In the genomic region with DNA sequence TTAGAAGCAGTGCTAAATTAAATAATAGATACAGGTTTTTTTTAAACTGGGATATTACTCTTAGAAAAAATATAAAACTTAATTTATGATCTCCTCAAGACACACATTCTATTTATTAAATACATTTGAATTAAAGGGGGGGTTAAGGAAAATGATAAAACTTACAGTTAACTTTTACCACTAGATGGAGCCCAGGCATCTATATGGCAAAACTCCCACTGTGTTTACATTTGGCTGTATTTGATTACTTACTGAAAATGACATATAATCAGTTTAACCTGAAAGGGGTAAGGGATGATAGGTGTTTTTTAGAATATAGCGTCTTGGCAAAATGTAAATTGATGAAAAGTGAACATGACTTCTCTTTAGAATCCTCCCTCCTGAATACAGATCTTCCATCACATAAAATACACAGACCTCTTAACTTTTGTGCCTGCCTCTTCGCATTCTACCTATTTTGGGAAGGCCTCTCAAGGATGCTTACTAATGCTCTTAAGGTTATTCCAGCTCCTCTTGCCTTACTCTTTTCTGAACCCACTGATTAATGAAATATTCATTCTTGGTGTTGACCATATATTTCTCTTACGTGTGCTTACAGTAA, we compare ENCODE assay signal across 9 cellular contexts.
DNase-seq lines count a peak whose midpoint lies in the region; ATAC-seq and TF ChIP-seq lines count a peak whose summit lies in the region.
"Had no signal": no experiment of that assay in that cellular context is flagged by ENCODE, and none has a peak within 500 bp of the region (broad histone marks: within the 10 kb centered on the region; RNA-seq: fewer than 3 reads in every experiment).

No MANE protein-coding gene starts in this region.

- no peaks in the 10 kb centered on the region for H3K36me3 Mint-ChIP-seq in activated naive CD4-positive, alpha-beta T cell treated with anti-CD3 and anti-CD28 coated beads, Interleukin-2, amount 10 ng/mL, durations not matched to agents 7 days and 5 days
- H3K36me3 Mint-ChIP-seq: memory B cell had no signal

- H3K4me3 Mint-ChIP-seq in activated naive CD4-positive, alpha-beta T cell treated with anti-CD3 and anti-CD28 coated beads, Interleukin-2, amount 10 ng/mL, durations not matched to agents 7 days and 5 days: no peak overlapping the region
- H3K4me3 Mint-ChIP-seq: memory B cell had no signal

- ATAC-seq in SK-N-SH treated with all-trans-retinoic acid at 6 μM for 48 hours: peak; percentile 69; the same call in 2 of the 3 replicates
- no peak for ATAC-seq in HG03442 (IDR thresholded peaks at IDR 0.05; ENCODE audit: unreplicated experiment)

- no peaks in the 10 kb centered on the region for H3K4me1 Mint-ChIP-seq in activated naive CD4-positive, alpha-beta T cell treated with anti-CD3 and anti-CD28 coated beads, Interleukin-2, amount 10 ng/mL, durations not matched to agents 7 days and 5 days
- H3K4me1 Mint-ChIP-seq: memory B cell had no signal

- no peak overlapping the region for H3K4me3 ChIP-seq in Jurkat, Clone E6-1 (ENCODE audit: low read length)

- H3K27ac Mint-ChIP-seq in activated naive CD4-positive, alpha-beta T cell treated with anti-CD3 and anti-CD28 coated beads, Interleukin-2, amount 10 ng/mL, durations not matched to agents 7 days and 5 days: no peak overlapping the region
- H3K27ac Mint-ChIP-seq: memory B cell had no signal

- H3K9me3 Mint-ChIP-seq in activated naive CD4-positive, alpha-beta T cell treated with anti-CD3 and anti-CD28 coated beads, Interleukin-2, amount 10 ng/mL, durations not matched to agents 7 days and 5 days: peaks cover 2% of the 10 kb centered on the region
- H3K9me3 Mint-ChIP-seq: memory B cell had no signal

- in situ Hi-C loops in Caki2 (cut with HindIII; ENCODE audit: low pct_unique_long_range_greater_than_20kb, low sequenced_read_pairs): no loop called here

- POLR2A ChIA-PET in HEK293T (lab: Yijun Ruan, JAX): no interaction called here

- CTCF ChIA-PET in activated naive CD4-positive, alpha-beta T cell treated with anti-CD3 and anti-CD28 coated beads, Interleukin-2, amount 10 ng/mL, durations not matched to agents 7 days and 5 days (lab: Charles Lee): interaction anchor here (0.5 kb wide), 1 partner anchor 96 kb away, joined by 3 read pairs; no protein-coding TSS in a partner anchor
- CTCF ChIA-PET in HEK293T (lab: Yijun Ruan, JAX): interaction anchor here (1.2 to 1.5 kb wide), 2 partner anchors 9 to 395 kb away, joined by 5 read pairs; no protein-coding TSS in a partner anchor

- DNase-seq in Caki2 (ENCODE audit: low read depth) (peak; percentile 26), iPS-NIHi7 (ENCODE audit: extremely low spot score) (peak; percentile 12), activated T-cell treated with anti-CD3 and anti-CD28 coated beads for 4 hours (no peak), HEK293T (ENCODE audit: extremely low spot score) (no peak)
- DNase-seq in Jurkat, Clone E6-1 (ENCODE audit: low read depth, low spot score): peak; percentile 27
- no peak for DNase-seq in activated naive CD4-positive, alpha-beta T cell treated with anti-CD3 and anti-CD28 coated beads, Interleukin-2, amount 10 ng/mL, durations not matched to agents 7 days and 5 days

- no peaks in the 10 kb centered on the region for H3K27me3 Mint-ChIP-seq in activated naive CD4-positive, alpha-beta T cell treated with anti-CD3 and anti-CD28 coated beads, Interleukin-2, amount 10 ng/mL, durations not matched to agents 7 days and 5 days
- H3K27me3 Mint-ChIP-seq: memory B cell had no signal

TF ChIP-seq in SK-N-SH treated with all-trans-retinoic acid at 6 μM for 48 hours, 23 proteins besides CTCF, POLR2A, EP300 and RAD21:
- TF ChIP-seq, protein P1, sequence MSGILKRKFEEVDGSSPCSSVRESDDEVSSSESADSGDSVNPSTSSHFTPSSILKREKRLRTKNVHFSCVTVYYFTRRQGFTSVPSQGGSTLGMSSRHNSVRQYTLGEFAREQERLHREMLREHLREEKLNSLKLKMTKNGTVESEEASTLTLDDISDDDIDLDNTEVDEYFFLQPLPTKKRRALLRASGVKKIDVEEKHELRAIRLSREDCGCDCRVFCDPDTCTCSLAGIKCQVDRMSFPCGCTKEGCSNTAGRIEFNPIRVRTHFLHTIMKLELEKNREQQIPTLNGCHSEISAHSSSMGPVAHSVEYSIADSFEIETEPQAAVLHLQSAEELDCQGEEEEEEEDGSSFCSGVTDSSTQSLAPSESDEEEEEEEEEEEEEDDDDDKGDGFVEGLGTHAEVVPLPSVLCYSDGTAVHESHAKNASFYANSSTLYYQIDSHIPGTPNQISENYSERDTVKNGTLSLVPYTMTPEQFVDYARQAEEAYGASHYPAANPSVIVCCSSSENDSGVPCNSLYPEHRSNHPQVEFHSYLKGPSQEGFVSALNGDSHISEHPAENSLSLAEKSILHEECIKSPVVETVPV (CRISPR knock-in tag; IDR thresholded peaks at IDR 0.05): no peak
- TF ChIP-seq ZC3H10 (CRISPR knock-in tag; IDR thresholded peaks at IDR 0.05): no peak
- TF ChIP-seq OSR1 (CRISPR knock-in tag; IDR thresholded peaks at IDR 0.05): no peak
- no peak for TF ChIP-seq TOX (CRISPR knock-in tag; IDR thresholded peaks at IDR 0.05; ENCODE audit: borderline replicate concordance)
- no peak for TF ChIP-seq ZFP3 (CRISPR knock-in tag; IDR thresholded peaks at IDR 0.05)
- TF ChIP-seq RARB (CRISPR knock-in tag; IDR thresholded peaks at IDR 0.05): no peak
- TF ChIP-seq CSDC2 (CRISPR knock-in tag; IDR thresholded peaks at IDR 0.05): no peak
- TF ChIP-seq ZNF565 (CRISPR knock-in tag; conservative IDR thresholded peaks at IDR 0.05; ENCODE audit: low read depth): no peak
- no peak for TF ChIP-seq BACH2 (CRISPR knock-in tag; IDR thresholded peaks at IDR 0.05; ENCODE audit: borderline replicate concordance)
- TF ChIP-seq, protein P2, sequence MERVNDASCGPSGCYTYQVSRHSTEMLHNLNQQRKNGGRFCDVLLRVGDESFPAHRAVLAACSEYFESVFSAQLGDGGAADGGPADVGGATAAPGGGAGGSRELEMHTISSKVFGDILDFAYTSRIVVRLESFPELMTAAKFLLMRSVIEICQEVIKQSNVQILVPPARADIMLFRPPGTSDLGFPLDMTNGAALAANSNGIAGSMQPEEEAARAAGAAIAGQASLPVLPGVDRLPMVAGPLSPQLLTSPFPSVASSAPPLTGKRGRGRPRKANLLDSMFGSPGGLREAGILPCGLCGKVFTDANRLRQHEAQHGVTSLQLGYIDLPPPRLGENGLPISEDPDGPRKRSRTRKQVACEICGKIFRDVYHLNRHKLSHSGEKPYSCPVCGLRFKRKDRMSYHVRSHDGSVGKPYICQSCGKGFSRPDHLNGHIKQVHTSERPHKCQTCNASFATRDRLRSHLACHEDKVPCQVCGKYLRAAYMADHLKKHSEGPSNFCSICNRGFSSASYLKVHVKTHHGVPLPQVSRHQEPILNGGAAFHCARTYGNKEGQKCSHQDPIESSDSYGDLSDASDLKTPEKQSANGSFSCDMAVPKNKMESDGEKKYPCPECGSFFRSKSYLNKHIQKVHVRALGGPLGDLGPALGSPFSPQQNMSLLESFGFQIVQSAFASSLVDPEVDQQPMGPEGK (CRISPR knock-in tag; IDR thresholded peaks at IDR 0.05; ENCODE audit: borderline replicate concordance): no peak

TF ChIP-seq in HEK293T, 16 proteins besides CTCF, POLR2A, EP300 and RAD21:
- TF ChIP-seq ARNT (IDR thresholded peaks at IDR 0.05) (no peak), ZNF384 (IDR thresholded peaks at IDR 0.05) (no peak), FOXA1 (IDR thresholded peaks at IDR 0.05) (no peak), FOXK2 (IDR thresholded peaks at IDR 0.05) (no peak), TARDBP (IDR thresholded peaks at IDR 0.05) (no peak), LEF1 (IDR thresholded peaks at IDR 0.05; ENCODE audit: borderline replicate concordance) (no peak), SUZ12 (IDR thresholded peaks at IDR 0.05) (no peak), ELF4 (IDR thresholded peaks at IDR 0.05) (no peak), SP1 (IDR thresholded peaks at IDR 0.05) (no peak), NFRKB (IDR thresholded peaks at IDR 0.05) (no peak), BHLHE40 (IDR thresholded peaks at IDR 0.05; ENCODE audit: borderline replicate concordance) (no peak), HDGF (IDR thresholded peaks at IDR 0.05; ENCODE audit: borderline replicate concordance) (no peak)

Comparison
In these comparisons a context has a peak if more than half of its experiments do, and no peak if none do; other contexts are left out.
1. DNase-seq: peak in Caki2 (single experiment), Jurkat, Clone E6-1 (single experiment) and iPS-NIHi7 (single experiment); none in activated naive CD4-positive, alpha-beta T cell treated with anti-CD3 and anti-CD28 coated beads, Interleukin-2, amount 10 ng/mL, durations not matched to agents 7 days and 5 days (single experiment), activated T-cell treated with anti-CD3 and anti-CD28 coated beads for 4 hours (single experiment) and HEK293T (single experiment).